Comparison of ENCODE assay signal across 21 cellular contexts in the genomic region with DNA sequence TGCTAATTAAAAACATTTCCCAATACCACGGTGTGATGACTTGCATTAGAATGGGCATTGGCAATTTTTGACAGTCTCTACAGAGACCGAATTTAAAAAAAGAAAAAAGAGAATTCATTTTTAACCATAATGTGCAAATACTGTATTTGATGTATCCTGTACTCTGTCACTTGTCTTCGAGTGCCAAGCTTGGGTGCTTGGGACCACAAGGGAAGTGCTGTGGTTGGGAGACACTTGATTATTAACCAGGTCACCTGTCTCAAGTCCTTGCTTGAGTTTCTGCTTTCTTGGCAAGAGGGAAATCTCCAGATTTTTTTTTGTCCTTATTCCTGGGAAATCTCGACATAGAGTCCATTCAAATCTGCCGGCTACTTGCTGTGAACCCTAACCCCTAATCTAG.
DNase-seq lines count a peak whose midpoint lies in the region; ATAC-seq lines count a peak whose summit lies in the region.
"Had no signal": no experiment of that assay in that cellular context is flagged by ENCODE, and none has a peak within 500 bp of the region (broad histone marks: within the 10 kb centered on the region; RNA-seq: fewer than 3 reads in every experiment).

No MANE protein-coding gene starts in this region.

- ATAC-seq in GM19043 (IDR thresholded peaks at IDR 0.05; ENCODE audit: low read depth, unreplicated experiment) = peak; percentile 86
- ATAC-seq in GM21737 (IDR thresholded peaks at IDR 0.05; ENCODE audit: unreplicated experiment) = peak; percentile 84
- peak; percentile 97 for ATAC-seq in HG03097 (IDR thresholded peaks at IDR 0.05; ENCODE audit: low FRiP score, unreplicated experiment)
- no peak for ATAC-seq in GM19328 (IDR thresholded peaks at IDR 0.05; ENCODE audit: unreplicated experiment)
- ATAC-seq in activated CD8-positive, alpha-beta T cell treated with anti-CD3 and anti-CD28 coated beads, Interleukin-2, amount 10 ng/mL, durations not matched to agents 7 days and 5 days = no peak
- ATAC-seq: activated CD8-positive, alpha-beta memory T cell treated with anti-CD3 and anti-CD28 coated beads, Interleukin-2, amount 10 ng/mL, durations not matched to agents 7 days and 5 days; GM23338 had no signal

- no peaks in the 10 kb centered on the region for H3K9me3 Mint-ChIP-seq in activated CD8-positive, alpha-beta T cell treated with anti-CD3 and anti-CD28 coated beads, Interleukin-2, amount 10 ng/mL, durations not matched to agents 7 days and 5 days (ENCODE audit: insufficient read depth)
- H3K9me3 Mint-ChIP-seq: GM23338 had no signal

- CTCF ChIA-PET in activated CD8-positive, alpha-beta T cell treated with anti-CD3 and anti-CD28 coated beads, Interleukin-2, amount 10 ng/mL, durations not matched to agents 7 days and 5 days (lab: Charles Lee) = no interaction called here

- no peaks in the 10 kb centered on the region for H3K36me3 Mint-ChIP-seq in activated CD8-positive, alpha-beta T cell treated with anti-CD3 and anti-CD28 coated beads, Interleukin-2, amount 10 ng/mL, durations not matched to agents 7 days and 5 days (ENCODE audit: low read depth)
- H3K36me3 Mint-ChIP-seq: activated CD8-positive, alpha-beta memory T cell treated with anti-CD3 and anti-CD28 coated beads, Interleukin-2, amount 10 ng/mL, durations not matched to agents 7 days and 5 days had no signal

- H3K4me3 Mint-ChIP-seq in activated CD8-positive, alpha-beta T cell treated with anti-CD3 and anti-CD28 coated beads, Interleukin-2, amount 10 ng/mL, durations not matched to agents 7 days and 5 days = no peak overlapping the region
- H3K4me3 Mint-ChIP-seq: activated CD8-positive, alpha-beta memory T cell treated with anti-CD3 and anti-CD28 coated beads, Interleukin-2, amount 10 ng/mL, durations not matched to agents 7 days and 5 days; GM23338; stimulated activated naive B cell treated with anti-CD40 and anti-IgM and Interleukin-4, amounts not matched to agents 10 μg/mL and 1 μg/mL and 100 μg/mL, for 72 hours had no signal

- H3K27me3 Mint-ChIP-seq in activated CD8-positive, alpha-beta T cell treated with anti-CD3 and anti-CD28 coated beads, Interleukin-2, amount 10 ng/mL, durations not matched to agents 7 days and 5 days (ENCODE audit: low read depth) = no peaks in the 10 kb centered on the region
- H3K27me3 Mint-ChIP-seq: activated CD8-positive, alpha-beta memory T cell treated with anti-CD3 and anti-CD28 coated beads, Interleukin-2, amount 10 ng/mL, durations not matched to agents 7 days and 5 days had no signal

- no peak overlapping the region for H3K27ac Mint-ChIP-seq in activated CD8-positive, alpha-beta T cell treated with anti-CD3 and anti-CD28 coated beads, Interleukin-2, amount 10 ng/mL, durations not matched to agents 7 days and 5 days
- H3K27ac Mint-ChIP-seq: activated CD8-positive, alpha-beta memory T cell treated with anti-CD3 and anti-CD28 coated beads, Interleukin-2, amount 10 ng/mL, durations not matched to agents 7 days and 5 days; GM23338; stimulated activated naive B cell treated with anti-CD40 and anti-IgM and Interleukin-4, amounts not matched to agents 10 μg/mL and 1 μg/mL and 100 μg/mL, for 72 hours had no signal

- POLR2A ChIA-PET in activated CD8-positive, alpha-beta T cell treated with anti-CD3 and anti-CD28 coated beads, Interleukin-2, amount 10 ng/mL, durations not matched to agents 7 days and 5 days (lab: Charles Lee) = no interaction called here

- DNase-seq in kidney tubule cell (ENCODE audit: low spot score) (peak; percentile 35), SHP77 (lab: John Stamatoyannopoulos, UW) (no peak)
- DNase-seq in activated CD8-positive, alpha-beta T cell treated with anti-CD3 and anti-CD28 coated beads, Interleukin-2, amount 10 ng/mL, durations not matched to agents 7 days and 5 days = no peak
- DNase-seq: activated CD8-positive, alpha-beta memory T cell treated with anti-CD3 and anti-CD28 coated beads, Interleukin-2, amount 10 ng/mL, durations not matched to agents 7 days and 5 days; activated effector memory CD4-positive, alpha-beta T cell treated with anti-CD3 and anti-CD28 coated beads, Interleukin-2, amount 50 U/mL, for 16 hours; amygdala; cerebellar nuclear complex; hippocampal formation; kidney glomerular epithelial cell; mesendoderm; NCI-H146; NCI-H446; SIG-M5; stimulated activated naive B cell treated with anti-CD40 and anti-IgM and Interleukin-4, amounts not matched to agents 10 μg/mL and 1 μg/mL and 100 μg/mL, for 72 hours; T-helper 2 cell; transverse colon had no signal

- H3K4me1 Mint-ChIP-seq in activated CD8-positive, alpha-beta T cell treated with anti-CD3 and anti-CD28 coated beads, Interleukin-2, amount 10 ng/mL, durations not matched to agents 7 days and 5 days (ENCODE audit: low read depth) = no peaks in the 10 kb centered on the region
- H3K4me1 Mint-ChIP-seq: activated CD8-positive, alpha-beta memory T cell treated with anti-CD3 and anti-CD28 coated beads, Interleukin-2, amount 10 ng/mL, durations not matched to agents 7 days and 5 days had no signal

Comparison
In these comparisons a context has a peak if more than half of its experiments do, and no peak if none do; other contexts are left out.
1. ATAC-seq: peak in GM19043 (single experiment), GM21737 (single experiment) and HG03097 (single experiment); none in GM19328 (single experiment) and activated CD8-positive, alpha-beta T cell treated with anti-CD3 and anti-CD28 coated beads, Interleukin-2, amount 10 ng/mL, durations not matched to agents 7 days and 5 days (single experiment).